ENCODE assay signal across 8 cellular contexts in genomic region chr19:55676384-55676783, GRCh38. TPM values are rescaled to one million over a fixed set of nuclear protein-coding genes. Genes with fewer than 3 reads are reported as not detected.
DNase-seq lines count a peak whose midpoint lies in the region; ATAC-seq, FAIRE-seq and TF ChIP-seq lines count a peak whose summit lies in the region.

No MANE protein-coding gene starts in this region.

- no peaks in the 10 kb centered on the region for H3K9me3 ChIP-seq in ES-I3 (ENCODE audit: control insufficient read depth, insufficient read depth, low read length)
- no peaks in the 10 kb centered on the region for H3K9me3 ChIP-seq in pancreas

- peak overlapping the region; percentile 60 for H3K4me3 ChIP-seq in epithelial cell of proximal tubule (ENCODE audit: low read depth, low read length)
- peak overlapping the region in 3 of 4 donors; percentile 75 to 98 (median 92) for H3K4me3 ChIP-seq in pancreas

- DNase-seq in RPMI8226 = peak; percentile 52
- DNase-seq in epithelial cell of proximal tubule (ENCODE audit: low read depth) = no peak
- peak in 4 of 6 donors; percentile 64 to 78 (median 70) for DNase-seq in pancreas
- DNase-seq in CD1c-positive myeloid dendritic cell (ENCODE audit: extremely low spot score) = no peak
- DNase-seq in activated CD8-positive, alpha-beta memory T cell treated with anti-CD3 and anti-CD28 coated beads for 24 hours = no peak
- DNase-seq in islet precursor cell = no peak
- no peak for DNase-seq in NCI-H1105 treated with DMSO at 0.1 percent for 48 hours (lab: John Stamatoyannopoulos, UW)

- H3K4me1 ChIP-seq in ES-I3 (ENCODE audit: insufficient read depth, low read length) = peaks cover 17% of the 10 kb centered on the region
- H3K4me1 ChIP-seq in pancreas = peaks cover 24 to 41% (median 30%) of the 10 kb centered on the region in 3 donors

- TF ChIP-seq CTCF in epithelial cell of proximal tubule (conservative IDR thresholded peaks at IDR 0.05; ENCODE audit: low read depth, low read length) = peak; percentile 21
- TF ChIP-seq CTCF in pancreas (IDR thresholded peaks at IDR 0.05) = no peak

- H3K36me3 ChIP-seq in ES-I3 (ENCODE audit: insufficient read depth, low read length) (peaks cover 11% of the 10 kb centered on the region; the same call in 1 of the 2 replicates), pancreas (peaks cover 0 to 11% (median 9%) of the 10 kb centered on the region in 3 donors)

- intact Hi-C loops in pancreas (cut with DNase I) = no loop called here

- WGBS in pancreas, 2 donors = 18 to 20% methylated on average over 5 of the region's 5 CpGs

- H3K9ac ChIP-seq in ES-I3 (ENCODE audit: low read depth, low read length) = peak overlapping the region; percentile 86; the same call in 1 of the 2 replicates

- peak; percentile 26 to 63 (median 46) for ATAC-seq in pancreas

- no peak for FAIRE-seq in pancreas (lab: Jason Lieb, UNC)

- no peaks in the 10 kb centered on the region for H3K27me3 ChIP-seq in pancreas

- H3K27ac ChIP-seq in pancreas = peak overlapping the region in 2 of 4 donors; percentile 83 to 88

RNA-seq across cellular contexts. Expression of gene EPN1, which starts 1.4 kb away (rescaled TPM):
- total RNA-seq in epithelial cell of proximal tubule (102 and 151 TPM in 2 replicates), pancreas (100 to 1,000 TPM in 1 of 6 donors, 10 to 100 TPM in 5; 64.9 to 102 (median 84.6) TPM)
- polyA plus RNA-seq in pancreas = 10 to 100 TPM; 38.4 to 76.8 TPM

RNA-seq across cellular contexts. Expression of gene U2AF2, which starts 21.5 kb away (rescaled TPM):
- total RNA-seq in epithelial cell of proximal tubule (142 and 205 TPM in 2 replicates), pancreas (10 to 100 TPM; 38.4 to 97.0 (median 58.8) TPM)
- polyA plus RNA-seq in pancreas = 100 to 1,000 TPM in 1 of 2 donors, 10 to 100 TPM in 1; 74.8 to 113 TPM

RNA-seq across cellular contexts. Expression of gene CCDC106, which starts 28.4 kb away (rescaled TPM):
- total RNA-seq in epithelial cell of proximal tubule (10.2 and 17.9 TPM in 2 replicates), pancreas (1 to 10 TPM; 3.2 to 6.2 (median 5.0) TPM)
- polyA plus RNA-seq in pancreas = 10 to 100 TPM; 20.7 to 22.8 TPM

RNA-seq across cellular contexts. Expression of gene ZNF581, which starts 32.9 kb away (rescaled TPM):
- 27.2 and 29.2 TPM in 2 replicates for total RNA-seq in epithelial cell of proximal tubule
- 10 to 100 TPM; 12.9 to 23.2 (median 16.9) TPM for total RNA-seq in pancreas
- 10 to 100 TPM; 13.8 to 16.6 TPM for polyA plus RNA-seq in pancreas

RNA-seq across cellular contexts. Expression of gene ZNF580, which starts 35.6 kb away (rescaled TPM):
- 10.6 and 10.8 TPM in 2 replicates for total RNA-seq in epithelial cell of proximal tubule
- total RNA-seq in pancreas = 10 to 100 TPM; 12.7 to 24.3 (median 17.6) TPM
- 10 to 100 TPM; 35.0 to 40.5 TPM for polyA plus RNA-seq in pancreas

Comparison
In these comparisons a context has a peak if more than half of its experiments do, and no peak if none do; other contexts are left out.
1. DNase-seq: peak in RPMI8226 (single experiment) and pancreas (4 of 6); none in epithelial cell of proximal tubule (single experiment), CD1c-positive myeloid dendritic cell (single experiment), activated CD8-positive, alpha-beta memory T cell treated with anti-CD3 and anti-CD28 coated beads for 24 hours (single experiment), islet precursor cell (single experiment) and NCI-H1105 treated with DMSO at 0.1 percent for 48 hours (single experiment).